Comparison of ENCODE assay signal across 13 cellular contexts in the genomic region with DNA sequence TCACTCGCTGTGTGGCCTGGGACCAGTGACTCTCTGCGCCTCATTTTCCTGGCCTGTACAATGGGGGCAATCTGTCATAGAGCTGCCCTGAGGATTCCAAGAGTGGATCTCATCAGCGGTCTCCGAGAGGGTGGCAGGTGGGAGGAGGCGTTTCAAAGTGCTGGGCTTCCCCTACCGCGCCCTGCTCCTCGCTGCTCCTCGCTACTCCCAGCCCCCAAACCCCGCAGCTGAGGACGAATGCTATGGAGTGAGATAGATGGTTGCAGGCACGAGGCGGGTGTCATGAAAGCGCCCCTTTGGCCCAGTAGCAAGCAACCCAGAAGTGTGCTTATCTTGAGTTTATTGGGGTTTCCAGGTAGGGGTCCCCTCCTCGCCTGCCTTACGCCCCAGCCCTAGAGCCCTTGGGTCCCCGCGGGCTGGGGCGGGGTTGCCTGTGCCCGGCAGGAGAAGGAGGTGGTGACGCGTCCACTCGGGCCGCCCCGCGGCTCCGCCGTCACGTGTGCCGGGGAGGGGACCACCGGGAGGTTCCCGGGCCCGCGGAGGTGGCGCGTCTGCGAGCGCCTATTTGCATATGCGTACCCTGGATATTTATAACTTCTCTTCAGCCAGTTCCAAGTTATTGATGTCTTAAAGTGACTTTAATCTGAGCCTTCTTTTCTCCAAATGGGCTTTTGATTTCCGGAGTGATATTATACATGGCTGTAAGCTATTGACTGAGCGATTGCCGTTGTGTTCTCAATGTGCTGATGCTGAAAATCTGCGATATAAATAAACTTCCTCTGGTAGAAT.
A peak's percentile ranks its signal among the peaks of the same experiment; 100 is the strongest.
DNase-seq lines count a peak whose midpoint lies in the region; ATAC-seq and TF ChIP-seq lines count a peak whose summit lies in the region.
"Had no signal": no experiment of that assay in that cellular context is flagged by ENCODE, and none has a peak within 500 bp of the region (broad histone marks: within the 10 kb centered on the region; RNA-seq: fewer than 3 reads in every experiment).

No MANE protein-coding gene starts in this region.

- H3K27me3 ChIP-seq in IMR-90 (ENCODE audit: control insufficient read depth, insufficient read depth, low read length) (no peaks in the 10 kb centered on the region), endocrine pancreas (ENCODE audit: control insufficient read depth, insufficient read depth, low read length) (no peaks in the 10 kb centered on the region), thyroid gland (no peaks in the 10 kb centered on the region)

- H3K4me1 ChIP-seq in IMR-90 (ENCODE audit: control insufficient read depth, insufficient read depth, low read length) (no peaks in the 10 kb centered on the region), endocrine pancreas (ENCODE audit: control insufficient read depth, insufficient read depth, low read length) (no peaks in the 10 kb centered on the region), thyroid gland (peaks cover 5 to 13% of the 10 kb centered on the region in 2 donors)

- H4K5ac ChIP-seq in IMR-90 (ENCODE audit: low read depth, low read length): no peak overlapping the region

- no peak overlapping the region for H3K18ac ChIP-seq in IMR-90 (ENCODE audit: low read depth, low read length)

- CTCF ChIA-PET in IMR-90 (lab: Yijun Ruan, JAX): no interaction called here

- H2BK20ac ChIP-seq in IMR-90 (ENCODE audit: low read depth, low read length): no peak overlapping the region

- H2BK15ac ChIP-seq in IMR-90 (ENCODE audit: low read depth, low read length): no peak overlapping the region

- no peak overlapping the region; the same call in 1 of the 2 replicates for H3K23ac ChIP-seq in IMR-90 (ENCODE audit: low read depth, low read length)

- H3K14ac ChIP-seq in IMR-90 (replicated peaks; ENCODE audit: low read depth, low read length): no peak overlapping the region

- H4K8ac ChIP-seq in IMR-90 (ENCODE audit: low read depth in 2 of 2, low read length in 2 of 2): no peak overlapping the region

- no peak for TF ChIP-seq RAD21 in IMR-90 (IDR thresholded peaks at IDR 0.05; ENCODE audit: low read length)

- DNase-seq in IMR-90 (no peak), left lobe of liver (ENCODE audit: low spot score) (no peak), thyroid gland (peak; percentile 37 to 46)
- no peak for DNase-seq in activated CD4-positive, alpha-beta T cell treated with anti-CD3 and anti-CD28 coated beads for 1 hour
- DNase-seq: activated CD4-positive, alpha-beta T cell treated with anti-CD3 and anti-CD28 coated beads, Interleukin-2, amount 50 U/mL, for 1 hour; activated naive CD8-positive, alpha-beta T cell treated with anti-CD3 and anti-CD28 coated beads, Interleukin-2, amount 50 U/mL, for 24 hours; EL; naive thymus-derived CD4-positive, alpha-beta T cell; NCI-H2029; SIG-M5 had no signal

- H4K91ac ChIP-seq in IMR-90 (ENCODE audit: insufficient read depth, low read depth, low read length): no peak overlapping the region

- no peaks in the 10 kb centered on the region for H3K79me1 ChIP-seq in IMR-90 (ENCODE audit: low read depth in 1 of 2, low read length in 2 of 2)

- dilution Hi-C loops in IMR-90 (cut with HindIII; ENCODE audit: low sequenced_read_pairs, unreplicated experiment): no loop called here

- H3K36me3 ChIP-seq in IMR-90 (ENCODE audit: control insufficient read depth, insufficient read depth, low read length): no peaks in the 10 kb centered on the region
- H3K36me3 ChIP-seq in endocrine pancreas (ENCODE audit: control insufficient read depth, insufficient read depth, low read length): no peaks in the 10 kb centered on the region
- no peaks in the 10 kb centered on the region for H3K36me3 ChIP-seq in thyroid gland

- no peak overlapping the region for H2BK120ac ChIP-seq in IMR-90 (ENCODE audit: low read depth, low read length)

- H3K27ac ChIP-seq in IMR-90 (ENCODE audit: insufficient read depth, low read length) (no peak overlapping the region), thyroid gland (no peak overlapping the region)

- H3K4me3 ChIP-seq in IMR-90 (ENCODE audit: insufficient read depth, low read depth, low read length) (no peak overlapping the region), endocrine pancreas (ENCODE audit: control insufficient read depth, insufficient read depth, low read length) (peak overlapping the region; percentile 93), thyroid gland (replicated peaks in 1 of 3) (no peak overlapping the region)

- no peak for TF ChIP-seq CTCF in IMR-90 (conservative IDR thresholded peaks at IDR 0.05; ENCODE audit: low read depth, low read length)
- no peak for TF ChIP-seq CTCF in thyroid gland (IDR thresholded peaks at IDR 0.05)

- H2BK5ac ChIP-seq in IMR-90 (ENCODE audit: low read depth, low read length, poor library complexity, severe bottlenecking): no peak overlapping the region

- no peak overlapping the region for H2AK9ac ChIP-seq in IMR-90 (replicated peaks; ENCODE audit: low read depth, low read length, poor library complexity)

- no peak overlapping the region for H3K4ac ChIP-seq in IMR-90 (ENCODE audit: low read depth, low read length)

- in situ Hi-C loops in IMR-90 (cut with MboI; ENCODE audit: low sequenced_read_pairs): no loop called here

- peak overlapping the region; percentile 29; the same call in 1 of the 2 replicates for H3K4me2 ChIP-seq in IMR-90 (ENCODE audit: low read depth, low read length)

- H2AFZ ChIP-seq in IMR-90 (replicated peaks; ENCODE audit: low read length, poor library complexity): peak overlapping the region; percentile 74

- peaks cover 4% of the 10 kb centered on the region; the same call in 1 of the 2 replicates for H3K9me1 ChIP-seq in IMR-90 (ENCODE audit: insufficient read depth, low read length)

- intact Hi-C loops in IMR-90 (cut with micrococcal nuclease): no loop called here
- intact Hi-C loops in thyroid gland (cut with DNase I): no loop called here

- H3K9ac ChIP-seq in IMR-90 (ENCODE audit: low read depth, low read length): no peak overlapping the region
- H3K9ac ChIP-seq in endocrine pancreas (ENCODE audit: control insufficient read depth, insufficient read depth, low read length): peak overlapping the region; percentile 49

- BruUV-seq in IMR-90 (replicated peaks; lab: Mats Ljungman, UMichigan): no TSS peak

- ATAC-seq in IMR-90 (ENCODE audit: low read depth): peak; percentile 67
- ATAC-seq in left lobe of liver: peak; percentile 27
- no peak for ATAC-seq in GM21717 (IDR thresholded peaks at IDR 0.05; ENCODE audit: unreplicated experiment)
- no peak for ATAC-seq in HG03025 (IDR thresholded peaks at IDR 0.05; ENCODE audit: low FRiP score, unreplicated experiment)
- ATAC-seq: activated naive CD8-positive, alpha-beta T cell treated with anti-CD3 and anti-CD28 coated beads, Interleukin-2, amount 50 U/mL, for 24 hours; naive thymus-derived CD4-positive, alpha-beta T cell had no signal

- H2AK5ac ChIP-seq in IMR-90 (ENCODE audit: low read depth, low read length): 0 out of 2 replicates have a peak overlapping the region, but pooled peaks have one; percentile 3

- no peaks in the 10 kb centered on the region for H4K20me1 ChIP-seq in IMR-90 (ENCODE audit: insufficient read depth, low read length)

- POLR2A ChIA-PET in IMR-90 (lab: Charles Lee; ENCODE audit: unreplicated experiment): no interaction called here

- H3K9me3 ChIP-seq in IMR-90 (ENCODE audit: control insufficient read depth, insufficient read depth, low read length) (no peaks in the 10 kb centered on the region), endocrine pancreas (ENCODE audit: control insufficient read depth, low read length) (no peaks in the 10 kb centered on the region), thyroid gland (no peaks in the 10 kb centered on the region)

- TF ChIP-seq POLR2A in IMR-90 (IDR thresholded peaks at IDR 0.05; ENCODE audit: low read depth, low read length): no peak
- no peak for TF ChIP-seq POLR2A in thyroid gland (IDR thresholded peaks at IDR 0.05)

- WGBS in IMR-90 (ENCODE audit: extremely low coverage in 2 of 2, insufficient read length in 1 of 2), 2 experiments: 0% methylated on average over 4 of the region's 43 CpGs; no CpG with 5 or more reads in 1 of the 2 experiments
- WGBS in thyroid gland, 2 donors: 33% methylated on average over 30 to 36 of the region's 43 CpGs

- no peak overlapping the region for H3K56ac ChIP-seq in IMR-90 (ENCODE audit: extremely low read depth, insufficient read depth, low read length)

TF ChIP-seq in IMR-90, 13 proteins besides CTCF, POLR2A, EP300 and RAD21 (continues in another document):
- TF ChIP-seq FOS (IDR thresholded peaks at IDR 0.05; ENCODE audit: low read depth, low read length) (no peak), NFE2L2 (IDR thresholded peaks at IDR 0.05; ENCODE audit: low read depth, low read length) (no peak), RFX5 (IDR thresholded peaks at IDR 0.05; ENCODE audit: low read depth, low read length) (no peak), MXI1 (IDR thresholded peaks at IDR 0.05; ENCODE audit: borderline replicate concordance, low read depth, low read length) (no peak), SMC3 (IDR thresholded peaks at IDR 0.05; ENCODE audit: low read depth, low read length) (no peak), MAZ (IDR thresholded peaks at IDR 0.05; ENCODE audit: borderline replicate concordance, low read depth, low read length) (no peak), CEBPB (IDR thresholded peaks at IDR 0.05; ENCODE audit: low read depth, low read length) (no peak), BHLHE40 (IDR thresholded peaks at IDR 0.05; ENCODE audit: low read depth, low read length) (0 out of 2 replicates have a peak, but pooled peaks have one; percentile 16), MAFK (IDR thresholded peaks at IDR 0.05; ENCODE audit: low read depth, low read length) (no peak), RCOR1 (IDR thresholded peaks at IDR 0.05; ENCODE audit: insufficient replicate concordance, low read length) (no peak)
- TF ChIP-seq, protein P1, sequence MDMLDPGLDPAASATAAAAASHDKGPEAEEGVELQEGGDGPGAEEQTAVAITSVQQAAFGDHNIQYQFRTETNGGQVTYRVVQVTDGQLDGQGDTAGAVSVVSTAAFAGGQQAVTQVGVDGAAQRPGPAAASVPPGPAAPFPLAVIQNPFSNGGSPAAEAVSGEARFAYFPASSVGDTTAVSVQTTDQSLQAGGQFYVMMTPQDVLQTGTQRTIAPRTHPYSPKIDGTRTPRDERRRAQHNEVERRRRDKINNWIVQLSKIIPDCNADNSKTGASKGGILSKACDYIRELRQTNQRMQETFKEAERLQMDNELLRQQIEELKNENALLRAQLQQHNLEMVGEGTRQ (IDR thresholded peaks at IDR 0.05; ENCODE audit: low read depth, low read length): peak; percentile 76
- TF ChIP-seq, protein P2, sequence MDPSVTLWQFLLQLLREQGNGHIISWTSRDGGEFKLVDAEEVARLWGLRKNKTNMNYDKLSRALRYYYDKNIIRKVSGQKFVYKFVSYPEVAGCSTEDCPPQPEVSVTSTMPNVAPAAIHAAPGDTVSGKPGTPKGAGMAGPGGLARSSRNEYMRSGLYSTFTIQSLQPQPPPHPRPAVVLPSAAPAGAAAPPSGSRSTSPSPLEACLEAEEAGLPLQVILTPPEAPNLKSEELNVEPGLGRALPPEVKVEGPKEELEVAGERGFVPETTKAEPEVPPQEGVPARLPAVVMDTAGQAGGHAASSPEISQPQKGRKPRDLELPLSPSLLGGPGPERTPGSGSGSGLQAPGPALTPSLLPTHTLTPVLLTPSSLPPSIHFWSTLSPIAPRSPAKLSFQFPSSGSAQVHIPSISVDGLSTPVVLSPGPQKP (IDR thresholded peaks at IDR 0.05; ENCODE audit: borderline replicate concordance, low read depth, low read length): no peak

Comparison
In these comparisons a context has a peak if more than half of its experiments do, and no peak if none do; other contexts are left out.
1. ATAC-seq: peak in IMR-90 (single experiment) and left lobe of liver (single experiment); none in GM21717 (single experiment) and HG03025 (single experiment).
2. DNase-seq: peak in thyroid gland (2 of 2); none in IMR-90 (single experiment), left lobe of liver (single experiment) and activated CD4-positive, alpha-beta T cell treated with anti-CD3 and anti-CD28 coated beads for 1 hour (single experiment).